ENCODE assay signal across 8 cellular contexts in genomic region chr1:229627003-229627402, GRCh38. TPM values are rescaled to one million over a fixed set of nuclear protein-coding genes. Genes with fewer than 3 reads are reported as not detected.
A peak's percentile ranks its signal among the peaks of the same experiment; 100 is the strongest.
DNase-seq lines count a peak whose midpoint lies in the region; ATAC-seq and TF ChIP-seq lines count a peak whose summit lies in the region.

No MANE protein-coding gene starts in this region.

- peaks cover 43 to 73% (median 64%) of the 10 kb centered on the region in 3 donors for H3K4me1 Mint-ChIP-seq in CD8-positive, alpha-beta memory T cell
- peaks cover 25% of the 10 kb centered on the region for H3K4me1 Mint-ChIP-seq in neural progenitor cell

- H3K9me3 Mint-ChIP-seq in CD8-positive, alpha-beta memory T cell: no peaks in the 10 kb centered on the region
- H3K9me3 Mint-ChIP-seq in neural progenitor cell: no peaks in the 10 kb centered on the region

- H3K4me1 ChIP-seq in CD8-positive, alpha-beta memory T cell (ENCODE audit: insufficient read depth, low read length): peaks cover 30% of the 10 kb centered on the region
- H3K4me1 ChIP-seq in duodenal mucosa (ENCODE audit: control insufficient read depth in 1 of 2, insufficient read depth in 2 of 2, low read length in 2 of 2): peaks cover 23 to 29% of the 10 kb centered on the region in 2 donors
- peaks cover 16% of the 10 kb centered on the region for H3K4me1 ChIP-seq in neural progenitor cell

- H3K9ac ChIP-seq in duodenal mucosa (ENCODE audit: low read depth in 1 of 2, low read length in 2 of 2) (peak overlapping the region; percentile 62 to 76), neural progenitor cell (peak overlapping the region; percentile 56)

- H3K4me3 Mint-ChIP-seq in CD8-positive, alpha-beta memory T cell: peak overlapping the region; percentile 93 to 99 (median 98)
- peak overlapping the region; percentile 100 for H3K4me3 Mint-ChIP-seq in neural progenitor cell

- no peak overlapping the region for H3K27ac ChIP-seq in CD8-positive, alpha-beta memory T cell (ENCODE audit: low read depth, low read length)
- H3K27ac ChIP-seq in duodenal mucosa (ENCODE audit: low read depth, low read length) (no peak overlapping the region), neural progenitor cell (no peak overlapping the region)

- no peak for ATAC-seq in GM18520 (IDR thresholded peaks at IDR 0.05; ENCODE audit: unreplicated experiment)
- ATAC-seq in HG03139 (IDR thresholded peaks at IDR 0.05; ENCODE audit: unreplicated experiment): no peak

- H3K27me3 Mint-ChIP-seq in CD8-positive, alpha-beta memory T cell: no peaks in the 10 kb centered on the region
- peaks cover 2% of the 10 kb centered on the region for H3K27me3 Mint-ChIP-seq in neural progenitor cell (ENCODE audit: insufficient read depth, low read depth)

- no peaks in the 10 kb centered on the region for H3K27me3 ChIP-seq in CD8-positive, alpha-beta memory T cell (ENCODE audit: insufficient read depth, low read length, poor library complexity, severe bottlenecking)
- H3K27me3 ChIP-seq in duodenal mucosa (ENCODE audit: control insufficient read depth in 1 of 2, insufficient read depth in 2 of 2, low read length in 2 of 2) (no peaks in the 10 kb centered on the region), neural progenitor cell (no peaks in the 10 kb centered on the region)

- H3K4me3 ChIP-seq in CD8-positive, alpha-beta memory T cell (ENCODE audit: low read length): peak overlapping the region; percentile 82
- H3K4me3 ChIP-seq in NB4 (ENCODE audit: low read depth, low read length) (peak overlapping the region; percentile 98), duodenal mucosa (ENCODE audit: low read depth in 1 of 2, low read length in 2 of 2) (peak overlapping the region; percentile 83 to 95), neural progenitor cell (peak overlapping the region; percentile 85)

- H3K79me2 ChIP-seq in neural progenitor cell (ENCODE audit: low read depth): peaks cover 93% of the 10 kb centered on the region

- CTCF ChIA-PET in CD8-positive, alpha-beta memory T cell (lab: Charles Lee): interaction anchor here (4.5 kb wide), 1 partner anchor 69 kb away, joined by 19 read pairs; the partner anchor contains the start of gene ABCB10

- POLR2A ChIA-PET in CD8-positive, alpha-beta memory T cell (lab: Charles Lee): interaction anchor here (3.4 kb wide), 1 partner anchor 68 kb away, joined by 18 read pairs; the partner anchor contains the start of gene ABCB10

- no peaks in the 10 kb centered on the region for H3K36me3 ChIP-seq in CD8-positive, alpha-beta memory T cell (ENCODE audit: insufficient read depth, low read length)
- H3K36me3 ChIP-seq in duodenal mucosa (ENCODE audit: control insufficient read depth in 1 of 2, insufficient read depth in 2 of 2, low read length in 2 of 2) (peaks cover 0 to 3% of the 10 kb centered on the region in 2 donors), neural progenitor cell (no peaks in the 10 kb centered on the region)

- peaks cover 46% of the 10 kb centered on the region for H4K20me1 ChIP-seq in neural progenitor cell (ENCODE audit: low read depth)

- H3K4me2 ChIP-seq in neural progenitor cell: peak overlapping the region; percentile 92

- no peak overlapping the region for H2AFZ ChIP-seq in neural progenitor cell (replicated peaks)

- H3K36me3 Mint-ChIP-seq in CD8-positive, alpha-beta memory T cell: peaks cover 0 to 28% (median 0%) of the 10 kb centered on the region in 3 donors
- H3K36me3 Mint-ChIP-seq in neural progenitor cell: peaks cover 3% of the 10 kb centered on the region

- no peaks in the 10 kb centered on the region for H3K9me3 ChIP-seq in CD8-positive, alpha-beta memory T cell (ENCODE audit: low read length)
- no peaks in the 10 kb centered on the region for H3K9me3 ChIP-seq in duodenal mucosa (ENCODE audit: control insufficient read depth in 1 of 2, low read length in 2 of 2)
- H3K9me3 ChIP-seq in neural progenitor cell (ENCODE audit: low read depth): no peaks in the 10 kb centered on the region

- peaks cover 13% of the 10 kb centered on the region for H3F3A ChIP-seq in neural progenitor cell (ENCODE audit: low read depth)

- H3K27ac Mint-ChIP-seq in CD8-positive, alpha-beta memory T cell: peak overlapping the region; percentile 83 to 99 (median 97)
- no peak overlapping the region for H3K27ac Mint-ChIP-seq in neural progenitor cell

- no peak for DNase-seq in CD8-positive, alpha-beta memory T cell
- DNase-seq in NB4 (ENCODE audit: low read depth) (no peak), neural progenitor cell (ENCODE audit: low spot score) (no peak), medulla oblongata (ENCODE audit: extremely low spot score) (no peak)
- no peak for DNase-seq in activated effector memory CD4-positive, alpha-beta T cell treated with Interleukin-2 at 50 U/mL for 16 hours

- TF ChIP-seq CTCF in NB4 (IDR thresholded peaks at IDR 0.05; ENCODE audit: low read depth, low read length): no peak
- TF ChIP-seq CTCF in neural progenitor cell (IDR thresholded peaks at IDR 0.05): no peak

- TF ChIP-seq POLR2A in NB4 (IDR thresholded peaks at IDR 0.05; ENCODE audit: extremely low read depth, insufficient read length): no peak

RNA-seq across cellular contexts. Expression of gene URB2, which starts 1.0 kb away (rescaled TPM):
- total RNA-seq in CD8-positive, alpha-beta memory T cell: 10 to 100 TPM; 37.6 to 38.2 TPM
- polyA plus RNA-seq in CD8-positive, alpha-beta memory T cell: 6.5 TPM
- total RNA-seq in neural progenitor cell (ENCODE audit: low replicate concordance): 10.3 and 12.9 TPM in 2 replicates

RNA-seq across cellular contexts. Expression of gene TAF5L, which starts 1.1 kb away (rescaled TPM):
- 10 to 100 TPM; 30.5 to 31.7 TPM for total RNA-seq in CD8-positive, alpha-beta memory T cell
- 7.2 TPM for polyA plus RNA-seq in CD8-positive, alpha-beta memory T cell
- total RNA-seq in neural progenitor cell (ENCODE audit: low replicate concordance): 8.5 and 12.3 TPM in 2 replicates
